In genomic region chr1:181170194-181170593, GRCh38 we compare ENCODE assay signal across 3 cellular contexts.
A peak's percentile ranks its signal among the peaks of the same experiment; 100 is the strongest.
TF ChIP-seq lines count a peak whose summit lies in the region.

No MANE protein-coding gene starts in this region.

TF ChIP-seq in HepG2, 621 proteins besides CTCF, POLR2A, EP300 and RAD21 (continued from another document):
- TF ChIP-seq ZNF580 (CRISPR knock-in tag; IDR thresholded peaks at IDR 0.05; ENCODE audit: borderline replicate concordance, low read depth), result no peak
- no peak for TF ChIP-seq ZNF264 (CRISPR knock-in tag; IDR thresholded peaks at IDR 0.05)
- peak; percentile 47; the same call in 1 of the 2 replicates for TF ChIP-seq ZBTB40 (IDR thresholded peaks at IDR 0.05)
- peak; percentile 98 for TF ChIP-seq ZBTB40 (CRISPR knock-in tag; IDR thresholded peaks at IDR 0.05)

TF ChIP-seq in K562, 482 proteins besides CTCF, POLR2A, EP300 and RAD21 (continued from another document):
- TF ChIP-seq ZBTB40 (IDR thresholded peaks at IDR 0.05) (peak; percentile 90), ZBTB40 (CRISPR knock-in tag; IDR thresholded peaks at IDR 0.05) (peak; percentile 63)
TF ChIP-seq in K562: peak in this region for 1.

TF ChIP-seq in neural cell, 6 proteins besides CTCF, POLR2A, EP300 and RAD21 (continued from another document):
- TF ChIP-seq REST (IDR thresholded peaks at IDR 0.05; ENCODE audit: borderline replicate concordance) (no peak), TAF1 (IDR thresholded peaks at IDR 0.05; ENCODE audit: low read depth) (no peak), EZH2 (IDR thresholded peaks at IDR 0.05; ENCODE audit: borderline replicate concordance, insufficient read depth, low read length, poor library complexity, severe bottlenecking) (no peak), MXI1 (conservative IDR thresholded peaks at IDR 0.05; ENCODE audit: poor library complexity, severe bottlenecking) (no peak), POLR2AphosphoS5 (IDR thresholded peaks at IDR 0.05) (no peak)
